11 cellular contexts compared by ENCODE assay signal in the genomic region with DNA sequence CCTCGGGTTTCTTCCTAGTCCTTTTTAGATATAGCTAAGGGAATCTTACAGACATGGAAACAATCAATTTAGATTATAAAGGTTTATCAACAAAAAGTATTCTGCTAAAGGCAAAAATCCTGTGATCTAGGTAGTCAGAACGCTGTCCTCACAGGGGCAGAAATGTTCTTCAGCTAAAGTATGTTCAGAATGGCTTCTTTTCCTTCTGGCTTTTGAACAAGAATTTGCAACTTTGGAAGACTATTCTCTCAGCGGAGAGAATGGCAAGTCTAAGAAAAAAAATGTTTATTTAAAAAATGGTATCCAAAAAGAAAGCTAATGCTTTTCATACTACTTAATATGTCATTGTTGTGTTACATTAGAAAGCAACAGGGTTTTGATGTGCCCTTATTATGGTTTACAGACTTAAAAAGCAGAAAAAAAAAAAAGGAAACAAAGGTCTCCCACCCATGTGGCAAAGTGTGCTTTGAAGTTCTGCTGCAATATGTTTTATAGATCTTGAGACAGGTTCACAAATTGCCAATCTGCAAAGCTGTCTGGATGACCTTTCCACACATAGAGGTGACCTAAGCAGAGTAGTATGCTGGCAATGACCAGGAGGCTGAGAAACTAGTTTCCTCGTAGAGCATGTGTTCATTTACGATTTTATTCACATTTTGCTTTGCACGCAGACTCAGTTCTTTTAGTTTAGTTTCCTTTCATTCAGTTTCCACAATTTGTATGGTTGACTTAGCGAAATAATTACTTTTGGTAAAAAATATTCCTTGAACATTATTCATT. TPM values are rescaled to one million over a fixed set of nuclear protein-coding genes. Genes with fewer than 3 reads are reported as not detected.
DNase-seq lines count a peak whose midpoint lies in the region; ATAC-seq and TF ChIP-seq lines count a peak whose summit lies in the region.
"Had no signal": no experiment of that assay in that cellular context is flagged by ENCODE, and none has a peak within 500 bp of the region (broad histone marks: within the 10 kb centered on the region; RNA-seq: fewer than 3 reads in every experiment).

No MANE protein-coding gene starts in this region.

- H3K9ac ChIP-seq in SK-N-MC (ENCODE audit: insufficient read length) (no peak overlapping the region), trophoblast cell (ENCODE audit: low read length) (no peak overlapping the region)

- no peak overlapping the region for H2AFZ ChIP-seq in trophoblast cell (ENCODE audit: insufficient read depth, low read length, poor library complexity)

- no peak overlapping the region for H4K91ac ChIP-seq in trophoblast cell (ENCODE audit: low read depth, low read length)

- TF ChIP-seq CTCF in fibroblast of pulmonary artery (IDR thresholded peaks at IDR 0.05; ENCODE audit: low read length, missing control alignments), result no peak

- no peak overlapping the region for H3K4ac ChIP-seq in trophoblast cell (ENCODE audit: low read depth, low read length)

- no peak overlapping the region for H4K12ac ChIP-seq in trophoblast cell (ENCODE audit: low read depth, low read length)

- no peak overlapping the region for H2BK120ac ChIP-seq in trophoblast cell (ENCODE audit: insufficient read depth, low read length, poor library complexity)

- no peak overlapping the region for H3K14ac ChIP-seq in trophoblast cell (ENCODE audit: low read length)

- H3K4me3 ChIP-seq in SK-N-MC (peak overlapping the region; percentile 31; the same call in 1 of the 2 replicates), fibroblast of pulmonary artery (replicated peaks; ENCODE audit: low read depth, low read length) (no peak overlapping the region), trophoblast cell (ENCODE audit: low read depth, low read length) (no peak overlapping the region)

- H3K27ac ChIP-seq in SK-N-MC (peak overlapping the region; percentile 15; the same call in 1 of the 2 replicates), trophoblast cell (ENCODE audit: low read depth, low read length) (peak overlapping the region; percentile 84)

- no peak overlapping the region for H3K23ac ChIP-seq in trophoblast cell (ENCODE audit: low read length)

- no CpG with 5 or more reads among the region's 7 CpGs for WGBS in trophoblast cell (ENCODE audit: extremely low coverage, insufficient coverage, insufficient read length)

- H3K36me3 ChIP-seq in SK-N-MC (ENCODE audit: insufficient read depth, low read length), result no peaks in the 10 kb centered on the region
- H3K36me3 ChIP-seq in trophoblast cell (ENCODE audit: control insufficient read depth in 1 of 2, insufficient read depth in 2 of 2, low read length in 2 of 2), result peaks cover 0 to 1% of the 10 kb centered on the region in 2 experiments

- H2AK5ac ChIP-seq in trophoblast cell (ENCODE audit: low read length), result no peak overlapping the region

- no peak overlapping the region for H4K8ac ChIP-seq in trophoblast cell (ENCODE audit: low read depth, low read length)

- peaks cover 4 to 6% of the 10 kb centered on the region in 2 experiments for H3K4me1 ChIP-seq in trophoblast cell (ENCODE audit: control insufficient read depth in 1 of 2, insufficient read depth in 2 of 2, low read length in 2 of 2)

- H3K18ac ChIP-seq in trophoblast cell (ENCODE audit: low read length), result no peak overlapping the region

- H3K4me2 ChIP-seq in trophoblast cell (ENCODE audit: low read length), result peak overlapping the region; percentile 36

- DNase-seq in AG20443 (ENCODE audit: low spot score) (peak; percentile 61), SK-N-MC (ENCODE audit: low read depth, low spot score) (no peak), fibroblast of pulmonary artery (ENCODE audit: low read depth) (peak; percentile 65), trophoblast cell (peak; percentile 60 to 83), NCI-H524 (lab: John Stamatoyannopoulos, UW) (no peak), NCI-H1436 (lab: John Stamatoyannopoulos, UW) (no peak)
- no peak for DNase-seq in stimulated activated CD4-positive, alpha-beta T cell treated with anti-CD3 and anti-CD28 coated beads, Interleukin-15, amount 100 ng/mL, for 24 hours
- DNase-seq: activated CD4-positive, alpha-beta T cell treated with anti-CD3 and anti-CD28 coated beads, Interleukin-2, amount 50 U/mL, for 4 hours; COR-L47; KG1 had no signal

- H3K79me1 ChIP-seq in trophoblast cell (ENCODE audit: low read length), result peaks cover 2% of the 10 kb centered on the region

- no peaks in the 10 kb centered on the region for H3K27me3 ChIP-seq in trophoblast cell (ENCODE audit: insufficient read depth, low read length)

- H2BK12ac ChIP-seq in trophoblast cell (ENCODE audit: low read length), result no peak overlapping the region

- no peak overlapping the region for H2BK5ac ChIP-seq in trophoblast cell (ENCODE audit: low read depth, low read length, poor library complexity)

- H3K9me3 ChIP-seq in SK-N-MC (ENCODE audit: low read depth, low read length) (no peaks in the 10 kb centered on the region), trophoblast cell (ENCODE audit: insufficient read depth, low read depth, low read length) (peaks cover 9% of the 10 kb centered on the region)

- no peaks in the 10 kb centered on the region for H3K79me2 ChIP-seq in trophoblast cell (ENCODE audit: control insufficient read depth, insufficient read depth, low read length, poor library complexity)

- ATAC-seq in HG03432 (IDR thresholded peaks at IDR 0.05; ENCODE audit: unreplicated experiment), result no peak

RNA-seq across cellular contexts. Expression of gene PJA2, which starts 45.1 kb away (rescaled TPM):
- 50.7 and 53.9 TPM in 2 replicates for polyA plus RNA-seq in trophoblast cell (2013)

Comparison
In these comparisons a context has a peak if more than half of its experiments do, and no peak if none do; other contexts are left out.
1. DNase-seq: peak in AG20443 (single experiment), fibroblast of pulmonary artery (single experiment) and trophoblast cell (2 of 2); none in SK-N-MC (single experiment), NCI-H524 (0 of 2), stimulated activated CD4-positive, alpha-beta T cell treated with anti-CD3 and anti-CD28 coated beads, Interleukin-15, amount 100 ng/mL, for 24 hours (single experiment) and NCI-H1436 (single experiment).